In the genomic region with DNA sequence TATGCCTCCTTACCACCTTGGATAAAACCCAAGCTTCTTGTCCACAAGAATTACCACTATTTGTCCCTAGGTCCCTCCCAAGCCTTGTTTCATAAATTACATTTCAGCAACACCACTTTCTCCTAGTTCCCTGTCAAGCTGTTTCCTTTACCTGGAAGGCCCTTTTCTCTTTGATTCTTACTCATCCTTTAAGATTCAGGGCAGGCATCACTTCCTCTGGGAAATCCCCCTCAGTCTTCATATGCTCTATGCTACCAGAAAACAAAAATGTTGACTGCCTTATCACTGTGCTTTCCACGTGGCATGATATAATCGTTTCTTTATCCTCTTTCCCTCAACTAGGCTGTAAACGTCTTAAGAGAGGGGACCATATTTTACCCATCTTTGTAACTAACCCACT, we compare ENCODE assay signal across 14 cellular contexts.
DNase-seq lines count a peak whose midpoint lies in the region; ATAC-seq and TF ChIP-seq lines count a peak whose summit lies in the region.
"Had no signal": no experiment of that assay in that cellular context is flagged by ENCODE, and none has a peak within 500 bp of the region (broad histone marks: within the 10 kb centered on the region; RNA-seq: fewer than 3 reads in every experiment).

No MANE protein-coding gene starts in this region.

- H3K4me1 ChIP-seq in left lung (no peaks in the 10 kb centered on the region), thyroid gland (no peaks in the 10 kb centered on the region)
- H3K4me1 ChIP-seq: BLaER1 treated with 17β-estradiol and CSF1 and Interleukin-3, amounts not matched to agents 10 nM and 100 nM had no signal

- TF ChIP-seq CTCF in left lung (IDR thresholded peaks at IDR 0.05) (no peak), thyroid gland (IDR thresholded peaks at IDR 0.05) (no peak)

- no peak for TF ChIP-seq POLR2A in thyroid gland (IDR thresholded peaks at IDR 0.05)

- intact Hi-C loops in left lung (cut with DNase I), result no loop called here
- intact Hi-C loops in thyroid gland (cut with DNase I), result no loop called here

- WGBS in thyroid gland, 2 donors, result 79 to 86% methylated on average over 3 of the region's 3 CpGs

- H3K27ac ChIP-seq in left lung, result no peak overlapping the region
- H3K27ac ChIP-seq in thyroid gland, result no peak overlapping the region
- H3K27ac ChIP-seq: BLaER1 treated with 17β-estradiol and CSF1 and Interleukin-3, amounts not matched to agents 10 nM and 100 nM; KMS-11 had no signal

- H3K27me3 ChIP-seq in left lung (no peaks in the 10 kb centered on the region), thyroid gland (no peaks in the 10 kb centered on the region)
- H3K27me3 ChIP-seq: BLaER1 treated with 17β-estradiol and CSF1 and Interleukin-3, amounts not matched to agents 10 nM and 100 nM had no signal

- ATAC-seq in GM18502 (IDR thresholded peaks at IDR 0.05; ENCODE audit: poor library complexity, unreplicated experiment) (peak; percentile 61), HG02973 (IDR thresholded peaks at IDR 0.05; ENCODE audit: unreplicated experiment) (peak; percentile 56), left lung (no peak)

- H3K36me3 ChIP-seq in left lung (peaks cover 0 to 79% of the 10 kb centered on the region in 2 donors), thyroid gland (peaks cover 4 to 11% of the 10 kb centered on the region in 2 donors)

- peak; percentile 9 for DNase-seq in Daoy (ENCODE audit: low read depth)
- DNase-seq in dermis blood vessel endothelial cell, result peak; percentile 23
- DNase-seq in SW480 (ENCODE audit: low spot score), result no peak
- no peak for DNase-seq in NCI-H2107 treated with DMSO at 0.1 percent for 48 hours (lab: John Stamatoyannopoulos, UW; ENCODE audit: unreplicated experiment)
- no peak for DNase-seq in left lung
- DNase-seq in thyroid gland, result no peak
- DNase-seq: foreskin fibroblast, H7, NCI-H187, NCI-H82 had no signal

- H3K4me3 ChIP-seq in left lung (no peak overlapping the region), thyroid gland (replicated peaks in 1 of 3) (no peak overlapping the region)
- H3K4me3 ChIP-seq: BLaER1 treated with 17β-estradiol and CSF1 and Interleukin-3, amounts not matched to agents 10 nM and 100 nM had no signal

- H3K9me3 ChIP-seq in left lung, result no peaks in the 10 kb centered on the region
- no peaks in the 10 kb centered on the region for H3K9me3 ChIP-seq in thyroid gland
- H3K9me3 ChIP-seq: BLaER1 treated with 17β-estradiol and CSF1 and Interleukin-3, amounts not matched to agents 10 nM and 100 nM had no signal

Comparison
In these comparisons a context has a peak if more than half of its experiments do, and no peak if none do; other contexts are left out.
1. DNase-seq: peak in Daoy (single experiment) and dermis blood vessel endothelial cell (single experiment); none in SW480 (single experiment), NCI-H2107 treated with DMSO at 0.1 percent for 48 hours (single experiment), left lung (0 of 2) and thyroid gland (0 of 2).